ENCODE assay signal across 21 cellular contexts in genomic region chr3:66083961-66084270, GRCh38. TPM values are rescaled to one million over a fixed set of nuclear protein-coding genes. Genes with fewer than 3 reads are reported as not detected.
DNase-seq lines count a peak whose midpoint lies in the region; ATAC-seq and TF ChIP-seq lines count a peak whose summit lies in the region.
"Had no signal": no experiment of that assay in that cellular context is flagged by ENCODE, and none has a peak within 500 bp of the region (broad histone marks: within the 10 kb centered on the region; RNA-seq: fewer than 3 reads in every experiment).

No MANE protein-coding gene starts in this region.

- DNase-seq in SK-N-SH (no peak), hepatocyte (ENCODE audit: low spot score) (peak; percentile 28), mucosa of descending colon (no peak), activated gamma-delta T cell (lab: John Stamatoyannopoulos, UW) (no peak), glutamatergic neuron (no peak)
- DNase-seq: 8988T; CD8-positive, alpha-beta memory T cell; IMR-90; NCI-H1105; NCI-H146; NCI-H2029; NCI-H345; NCI-H524; NCI-H774; NK-92 treated with Interleukin-12 subunit alpha and Interleukin-12 subunit beta, amount 100 ng/mL, for 24 hours; SHP77 treated with DMSO at 0.1 percent for 48 hours had no signal

- H3K27ac Mint-ChIP-seq in glutamatergic neuron (ENCODE audit: unreplicated experiment): no peak overlapping the region
- H3K27ac Mint-ChIP-seq: CD8-positive, alpha-beta memory T cell had no signal

- 58% methylated on average over 3 of the region's 3 CpGs for WGBS in SK-N-SH (ENCODE audit: low lambda C conversion rate)
- 31% methylated on average over 3 of the region's 3 CpGs for WGBS in hepatocyte (ENCODE audit: low lambda C conversion rate, missing lambda C conversion rate)

- TF ChIP-seq CTCF in SK-N-SH (IDR thresholded peaks at IDR 0.05) (no peak), hepatocyte (IDR thresholded peaks at IDR 0.05; ENCODE audit: poor library complexity) (no peak), mucosa of descending colon (IDR thresholded peaks at IDR 0.05) (no peak), glutamatergic neuron (IDR thresholded peaks at IDR 0.05; ENCODE audit: partially characterized antibody, unreplicated experiment) (no peak)

- no peak overlapping the region for H3K4me3 Mint-ChIP-seq in glutamatergic neuron (ENCODE audit: unreplicated experiment)
- H3K4me3 Mint-ChIP-seq: CD8-positive, alpha-beta memory T cell had no signal

- H3K9me3 Mint-ChIP-seq in glutamatergic neuron (ENCODE audit: unreplicated experiment): no peaks in the 10 kb centered on the region

- H2AFZ ChIP-seq in SK-N-SH (ENCODE audit: low read depth): no peak overlapping the region
- H2AFZ ChIP-seq in hepatocyte: no peak overlapping the region

- H3K79me2 ChIP-seq in SK-N-SH (ENCODE audit: insufficient read depth) (no peaks in the 10 kb centered on the region), hepatocyte (no peaks in the 10 kb centered on the region)

- no peaks in the 10 kb centered on the region for H3K36me3 Mint-ChIP-seq in glutamatergic neuron (ENCODE audit: unreplicated experiment)
- H3K36me3 Mint-ChIP-seq: CD8-positive, alpha-beta memory T cell had no signal

- no peaks in the 10 kb centered on the region for H3K36me3 ChIP-seq in SK-N-SH (replicated peaks in 1 of 2; ENCODE audit: control insufficient read depth in 1 of 2, insufficient read depth in 2 of 2, low read length in 1 of 2)
- no peaks in the 10 kb centered on the region for H3K36me3 ChIP-seq in hepatocyte (replicated peaks; ENCODE audit: insufficient read depth, low read depth)
- H3K36me3 ChIP-seq in mucosa of descending colon (ENCODE audit: low read depth): no peaks in the 10 kb centered on the region

- no peaks in the 10 kb centered on the region for H3K27me3 Mint-ChIP-seq in glutamatergic neuron (ENCODE audit: unreplicated experiment)
- H3K27me3 Mint-ChIP-seq: CD8-positive, alpha-beta memory T cell had no signal

- H3F3A ChIP-seq in SK-N-SH (replicated peaks; ENCODE audit: insufficient read depth): peaks cover 7% of the 10 kb centered on the region

- POLR2A ChIA-PET in SK-N-SH (lab: Yijun Ruan, JAX): no interaction called here

- no peaks in the 10 kb centered on the region for H3K9me2 ChIP-seq in SK-N-SH
- H3K9me2 ChIP-seq in hepatocyte (replicated peaks; ENCODE audit: insufficient read depth): no peaks in the 10 kb centered on the region

- CTCF ChIA-PET in SK-N-SH (lab: Yijun Ruan, JAX): no interaction called here

- no peak overlapping the region for H3K9ac ChIP-seq in SK-N-SH

- no peak for TF ChIP-seq RAD21 in SK-N-SH (IDR thresholded peaks at IDR 0.05; ENCODE audit: low read length)

- H3K27ac ChIP-seq in SK-N-SH (ENCODE audit: low read depth in 2 of 2, low read length in 1 of 2) (no peak overlapping the region), hepatocyte (no peak overlapping the region)
- H3K27ac ChIP-seq: C4-2B, RWPE1, SK-N-MC had no signal

- TF ChIP-seq EP300 in SK-N-SH (IDR thresholded peaks at IDR 0.05; ENCODE audit: borderline replicate concordance in 1 of 2, low read depth in 1 of 2, low read length in 1 of 2): no peak

- H3K4me2 ChIP-seq in SK-N-SH (no peak overlapping the region), hepatocyte (no peak overlapping the region)

- H3K4me1 ChIP-seq in SK-N-SH (ENCODE audit: control insufficient read depth in 1 of 2, insufficient read depth in 2 of 2, low read depth in 1 of 2, low read length in 1 of 2) (no peaks in the 10 kb centered on the region; a peak in 1 of 4 replicates), hepatocyte (ENCODE audit: insufficient read depth) (peaks cover 3% of the 10 kb centered on the region), mucosa of descending colon (ENCODE audit: low read depth) (no peaks in the 10 kb centered on the region)

- H3K4me3 ChIP-seq in SK-N-SH (ENCODE audit: low read depth in 2 of 2, low read length in 1 of 2) (no peak overlapping the region), hepatocyte (no peak overlapping the region), mucosa of descending colon (no peak overlapping the region)
- H3K4me3 ChIP-seq: SK-N-MC had no signal

- intact Hi-C loops in mucosa of descending colon (cut with DNase I, micrococcal nuclease): no loop called here

- H3K4me1 Mint-ChIP-seq in glutamatergic neuron (ENCODE audit: low read depth, unreplicated experiment): no peaks in the 10 kb centered on the region
- H3K4me1 Mint-ChIP-seq: CD8-positive, alpha-beta memory T cell had no signal

- no peaks in the 10 kb centered on the region for H4K20me1 ChIP-seq in SK-N-SH (ENCODE audit: insufficient read depth)
- H4K20me1 ChIP-seq in hepatocyte (ENCODE audit: insufficient read depth, poor library complexity, severe bottlenecking): no peaks in the 10 kb centered on the region

- H3K27me3 ChIP-seq in SK-N-SH (ENCODE audit: insufficient read depth): no peaks in the 10 kb centered on the region
- H3K27me3 ChIP-seq in hepatocyte: no peaks in the 10 kb centered on the region

- ATAC-seq in SK-N-SH treated with all-trans-retinoic acid at 6 μM for 48 hours (no peak; the same call in 2 of the 3 replicates), mucosa of descending colon (peak; percentile 37), HG02884 (IDR thresholded peaks at IDR 0.05; ENCODE audit: unreplicated experiment) (no peak)

- H3K9me3 ChIP-seq in SK-N-SH (no peaks in the 10 kb centered on the region), hepatocyte (ENCODE audit: low read depth) (no peaks in the 10 kb centered on the region), mucosa of descending colon (no peaks in the 10 kb centered on the region)

TF ChIP-seq in SK-N-SH, 30 proteins besides CTCF, POLR2A, EP300 and RAD21:
- no peak for TF ChIP-seq FOXJ3 (CRISPR knock-in tag; IDR thresholded peaks at IDR 0.05)
- TF ChIP-seq PBX3 (IDR thresholded peaks at IDR 0.05): peak; percentile 21; the same call in 1 of the 2 replicates
- no peak for TF ChIP-seq YY1 (IDR thresholded peaks at IDR 0.05; ENCODE audit: low read depth)
- no peak for TF ChIP-seq NFIC (IDR thresholded peaks at IDR 0.05; ENCODE audit: borderline replicate concordance)
- no peak for TF ChIP-seq NRF1 (IDR thresholded peaks at IDR 0.05; ENCODE audit: low read depth, low read length)
- TF ChIP-seq MXI1 (IDR thresholded peaks at IDR 0.05; ENCODE audit: low read depth, low read length): no peak
- TF ChIP-seq RFX5 (IDR thresholded peaks at IDR 0.05; ENCODE audit: low read length): no peak
- TF ChIP-seq, protein P1, sequence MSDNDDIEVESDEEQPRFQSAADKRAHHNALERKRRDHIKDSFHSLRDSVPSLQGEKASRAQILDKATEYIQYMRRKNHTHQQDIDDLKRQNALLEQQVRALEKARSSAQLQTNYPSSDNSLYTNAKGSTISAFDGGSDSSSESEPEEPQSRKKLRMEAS (IDR thresholded peaks at IDR 0.05; ENCODE audit: low read depth): no peak

TF ChIP-seq in SK-N-SH treated with all-trans-retinoic acid at 6 μM for 48 hours, 23 proteins besides CTCF, POLR2A, EP300 and RAD21 (continues in another document):
- TF ChIP-seq ZFP3 (CRISPR knock-in tag; IDR thresholded peaks at IDR 0.05): no peak
- no peak for TF ChIP-seq TSHZ2 (CRISPR knock-in tag; IDR thresholded peaks at IDR 0.05)
- TF ChIP-seq POU6F1 (CRISPR knock-in tag; IDR thresholded peaks at IDR 0.05; ENCODE audit: borderline replicate concordance, low read depth): no peak

RNA-seq across cellular contexts. Expression of gene MAGI1, which starts 45.2 kb away (rescaled TPM):
- polyA plus RNA-seq in SK-N-SH (2012; rRNA removed): 10.3 and 11.1 TPM in 2 replicates
- polyA plus RNA-seq in SK-N-SH (2012; cell fraction: cytosol; rRNA removed): 7.0 and 8.2 TPM in 2 replicates
- 21.6 and 25.4 TPM in 2 replicates for polyA plus RNA-seq in SK-N-SH (2012; cell fraction: nucleus; rRNA removed)
- total RNA-seq in hepatocyte: 43.5 and 47.8 TPM in 2 replicates
- 25.8 and 26.2 TPM in 2 replicates for polyA plus RNA-seq in hepatocyte
- 10 to 100 TPM; 41.9 to 59.6 (median 45.6) TPM for total RNA-seq in mucosa of descending colon
- 46.5 TPM for total RNA-seq in glutamatergic neuron (ENCODE audit: unreplicated experiment)
- polyA plus RNA-seq: CD8-positive, alpha-beta memory T cell had no signal
